22 cellular contexts compared by ENCODE assay signal in genomic region chr5:135934939-135935338, GRCh38. TPM values are rescaled to one million over a fixed set of nuclear protein-coding genes. Genes with fewer than 3 reads are reported as not detected.
DNase-seq lines count a peak whose midpoint lies in the region; FAIRE-seq and TF ChIP-seq lines count a peak whose summit lies in the region.
"Had no signal": no experiment of that assay in that cellular context is flagged by ENCODE, and none has a peak within 500 bp of the region (broad histone marks: within the 10 kb centered on the region; RNA-seq: fewer than 3 reads in every experiment).

No MANE protein-coding gene starts in this region.

- H2AFZ ChIP-seq in fibroblast of lung (ENCODE audit: low read length) (no peak overlapping the region), OCI-LY7 (ENCODE audit: low read length) (no peak overlapping the region)
- H2AFZ ChIP-seq: parathyroid adenoma had no signal

- H3K4me2 ChIP-seq in fibroblast of lung (ENCODE audit: extremely low read depth, insufficient read depth, low read length) (no peak overlapping the region), OCI-LY7 (ENCODE audit: low read length) (no peak overlapping the region)
- H3K4me2 ChIP-seq: BLaER1 had no signal

- POLR2A ChIA-PET in OCI-LY7 (lab: Charles Lee): interaction anchor here (0.6 kb wide), 1 partner anchor 23 kb away, joined by 3 read pairs; no protein-coding TSS in a partner anchor

- 62% methylated on average over 3 of the region's 3 CpGs for WGBS in prostate gland

- H3K9me3 ChIP-seq in fibroblast of lung (ENCODE audit: control insufficient read depth, insufficient read depth, low read depth, low read length): no peaks in the 10 kb centered on the region
- no peaks in the 10 kb centered on the region for H3K9me3 ChIP-seq in OCI-LY7 (ENCODE audit: low read length)
- H3K9me3 ChIP-seq in prostate gland: no peaks in the 10 kb centered on the region
- H3K9me3 ChIP-seq: lower lobe of right lung had no signal

- intact Hi-C loops in OCI-LY7 (cut with micrococcal nuclease; ENCODE audit: unreplicated experiment): no loop called here
- intact Hi-C loops in prostate gland (cut with DNase I): no loop called here

- no peak for TF ChIP-seq CTCF in fibroblast of lung (conservative IDR thresholded peaks at IDR 0.05 in 1 of 2, IDR thresholded peaks at IDR 0.05 in 1 of 2; ENCODE audit: low read depth in 1 of 2, low read length in 2 of 2)
- no peak for TF ChIP-seq CTCF in OCI-LY7 (conservative IDR thresholded peaks at IDR 0.05; ENCODE audit: low read length)
- no peak for TF ChIP-seq CTCF in prostate gland (IDR thresholded peaks at IDR 0.05)

- H3K9ac ChIP-seq in fibroblast of lung (ENCODE audit: insufficient read depth, low read length): no peak overlapping the region
- H3K9ac ChIP-seq: BLaER1, parathyroid adenoma had no signal

- H3K27ac ChIP-seq in fibroblast of lung (ENCODE audit: insufficient read depth, low read length) (no peak overlapping the region), OCI-LY7 (ENCODE audit: low read depth, low read length, poor library complexity, severe bottlenecking) (no peak overlapping the region), prostate gland (no peak overlapping the region)
- H3K27ac ChIP-seq: BLaER1, coronary artery, lower lobe of right lung, parathyroid adenoma had no signal

- H3K27me3 ChIP-seq in fibroblast of lung (ENCODE audit: control insufficient read depth, insufficient read depth, low read length) (peaks cover 9% of the 10 kb centered on the region), prostate gland (replicated peaks; ENCODE audit: insufficient read depth) (no peaks in the 10 kb centered on the region)
- H3K27me3 ChIP-seq: BLaER1 had no signal

- no peak overlapping the region for H3K4me3 ChIP-seq in fibroblast of lung (replicated peaks in 1 of 4; ENCODE audit: control extremely low read depth in 1 of 4, insufficient read depth in 1 of 4, low read depth in 3 of 4, low read length in 4 of 4)
- H3K4me3 ChIP-seq in OCI-LY7 (ENCODE audit: low read depth, low read length, poor library complexity, severe bottlenecking): no peak overlapping the region
- H3K4me3 ChIP-seq in prostate gland: no peak overlapping the region
- H3K4me3 ChIP-seq: BLaER1, coronary artery, lower lobe of right lung had no signal

- FAIRE-seq in H54 (lab: Jason Lieb, UNC): peak; percentile 65
- FAIRE-seq: endothelial cell of umbilical vein, urothelium cell line had no signal

- no peak for DNase-seq in H54 (ENCODE audit: insufficient read length, low spot score)
- peak; percentile 8 for DNase-seq in SK-MEL-5 (ENCODE audit: low read depth, low spot score)
- DNase-seq in fibroblast of lung (ENCODE audit: low read depth in 2 of 2): peak; percentile 27 to 48
- DNase-seq in non-pigmented ciliary epithelial cell (ENCODE audit: low read depth): peak; percentile 8
- DNase-seq in OCI-LY7 (ENCODE audit: low spot score): no peak
- DNase-seq in stimulated activated CD4-positive, alpha-beta T cell treated with anti-CD3 and anti-CD28 coated beads, Interleukin-4, amount 100 ng/mL, for 1 hour: no peak
- no peak for DNase-seq in prostate gland (ENCODE audit: low spot score)
- DNase-seq: activated CD4-positive, alpha-beta T cell treated with anti-CD3 and anti-CD28 coated beads for 48 hours; activated CD8-positive, alpha-beta memory T cell treated with anti-CD3 and anti-CD28 coated beads, Interleukin-2, amount 50 U/mL, for 4 hours; H9; KG1; lower lobe of right lung; naive thymus-derived CD4-positive, alpha-beta T cell; NCI-H2029 treated with DMSO at 0.1 percent for 48 hours; small intestine; stimulated activated CD4-positive, alpha-beta T cell treated with anti-CD3 and anti-CD28 coated beads, Interleukin-4, amount 100 ng/mL, for 4 hours had no signal

- CTCF ChIA-PET in OCI-LY7 (lab: Charles Lee; ENCODE audit: unreplicated experiment): no interaction called here

- no peaks in the 10 kb centered on the region for H3K9me2 ChIP-seq in OCI-LY7 (ENCODE audit: insufficient read depth, low read length)

- H4K20me1 ChIP-seq in fibroblast of lung (ENCODE audit: control insufficient read depth, extremely low read depth, insufficient read depth, low read length): no peaks in the 10 kb centered on the region
- H4K20me1 ChIP-seq in OCI-LY7 (ENCODE audit: insufficient read depth, low read length): no peaks in the 10 kb centered on the region
- H4K20me1 ChIP-seq: BLaER1 had no signal

- no peaks in the 10 kb centered on the region for H3K4me1 ChIP-seq in fibroblast of lung (ENCODE audit: control insufficient read depth, extremely low read depth, insufficient read depth, low read length)
- no peaks in the 10 kb centered on the region for H3K4me1 ChIP-seq in OCI-LY7 (ENCODE audit: insufficient read depth, low read length, poor library complexity, severe bottlenecking)
- no peaks in the 10 kb centered on the region for H3K4me1 ChIP-seq in prostate gland (replicated peaks)
- H3K4me1 ChIP-seq: BLaER1, parathyroid adenoma had no signal

- H3K79me2 ChIP-seq in fibroblast of lung (ENCODE audit: control insufficient read depth, insufficient read depth, low read length): no peaks in the 10 kb centered on the region
- H3K79me2 ChIP-seq in OCI-LY7 (ENCODE audit: insufficient read depth, low read depth, low read length): no peaks in the 10 kb centered on the region
- H3K79me2 ChIP-seq: parathyroid adenoma had no signal

- no peak for TF ChIP-seq POLR2A in H54 (IDR thresholded peaks at IDR 0.05; ENCODE audit: low read depth, low read length)
- no peak for TF ChIP-seq POLR2A in prostate gland (IDR thresholded peaks at IDR 0.05)

- in situ Hi-C loops in SK-MEL-5 (cut with HindIII; ENCODE audit: low pct_unique_long_range_greater_than_20kb, low sequenced_read_pairs): no loop called here

- no TSS peak for BruUV-seq in OCI-LY7 (replicated peaks; lab: Mats Ljungman, UMichigan)

- H3K36me3 ChIP-seq in fibroblast of lung (ENCODE audit: control insufficient read depth, insufficient read depth, low read length) (no peaks in the 10 kb centered on the region), OCI-LY7 (ENCODE audit: insufficient read depth, low read length) (no peaks in the 10 kb centered on the region), prostate gland (no peaks in the 10 kb centered on the region)
- H3K36me3 ChIP-seq: BLaER1, lower lobe of right lung had no signal

RNA-seq across cellular contexts. Expression of gene LECT2, which starts 19.8 kb away (rescaled TPM):
- not detected in 2 replicates for total RNA-seq in SK-MEL-5 (2014; rRNA removed; shearing (Covaris generic))
- polyA plus RNA-seq in SK-MEL-5 (2015; cell fraction: cytosol; rRNA removed): not detected in 2 replicates
- polyA plus RNA-seq in SK-MEL-5 (2015; cell fraction: nucleus; rRNA removed): not detected in 2 replicates
- not detected in 2 replicates for total RNA-seq in fibroblast of lung
- polyA plus RNA-seq in fibroblast of lung: not detected in 2 replicates
- not detected in 2 replicates for polyA plus RNA-seq in fibroblast of lung (2012)
- not detected in 2 replicates for polyA minus RNA-seq in fibroblast of lung (ENCODE audit: low replicate concordance)
- not detected in 2 replicates for total RNA-seq in OCI-LY7 (2014; rRNA removed; shearing (Covaris generic))
- not detected in 2 replicates for total RNA-seq in OCI-LY7 (2022)
- not detected for total RNA-seq in prostate gland
- total RNA-seq: endothelial cell of umbilical vein; H9; lower lobe of right lung; naive thymus-derived CD4-positive, alpha-beta T cell; NCI-H460 had no signal
- polyA plus RNA-seq: endothelial cell of umbilical vein; naive thymus-derived CD4-positive, alpha-beta T cell; small intestine had no signal

RNA-seq across cellular contexts. Expression of gene IL9, which starts 39.3 kb away (rescaled TPM):
- not detected in 2 replicates for total RNA-seq in SK-MEL-5 (2014; rRNA removed; shearing (Covaris generic))
- not detected in 2 replicates for polyA plus RNA-seq in SK-MEL-5 (2015; cell fraction: cytosol; rRNA removed)
- polyA plus RNA-seq in SK-MEL-5 (2015; cell fraction: nucleus; rRNA removed): not detected in 2 replicates
- total RNA-seq in fibroblast of lung (not detected in 2 replicates), OCI-LY7 (2022) (not detected in 2 replicates), prostate gland (not detected)
- not detected in 2 replicates for polyA plus RNA-seq in fibroblast of lung
- not detected in 2 replicates for polyA plus RNA-seq in fibroblast of lung (2012)
- polyA minus RNA-seq in fibroblast of lung (ENCODE audit: low replicate concordance): not detected in 2 replicates
- total RNA-seq in OCI-LY7 (2014; rRNA removed; shearing (Covaris generic)): not detected in 2 replicates
- total RNA-seq: endothelial cell of umbilical vein, H9, lower lobe of right lung, NCI-H460 had no signal
- polyA plus RNA-seq: endothelial cell of umbilical vein; naive thymus-derived CD4-positive, alpha-beta T cell; small intestine had no signal

Comparison
In these comparisons a context has a peak if more than half of its experiments do, and no peak if none do; other contexts are left out.
1. DNase-seq: peak in SK-MEL-5 (single experiment), fibroblast of lung (2 of 2) and non-pigmented ciliary epithelial cell (single experiment); none in H54 (single experiment), OCI-LY7 (single experiment), stimulated activated CD4-positive, alpha-beta T cell treated with anti-CD3 and anti-CD28 coated beads, Interleukin-4, amount 100 ng/mL, for 1 hour (single experiment) and prostate gland (single experiment).